ENCODE assay signal across 1 cellular context in the genomic region with DNA sequence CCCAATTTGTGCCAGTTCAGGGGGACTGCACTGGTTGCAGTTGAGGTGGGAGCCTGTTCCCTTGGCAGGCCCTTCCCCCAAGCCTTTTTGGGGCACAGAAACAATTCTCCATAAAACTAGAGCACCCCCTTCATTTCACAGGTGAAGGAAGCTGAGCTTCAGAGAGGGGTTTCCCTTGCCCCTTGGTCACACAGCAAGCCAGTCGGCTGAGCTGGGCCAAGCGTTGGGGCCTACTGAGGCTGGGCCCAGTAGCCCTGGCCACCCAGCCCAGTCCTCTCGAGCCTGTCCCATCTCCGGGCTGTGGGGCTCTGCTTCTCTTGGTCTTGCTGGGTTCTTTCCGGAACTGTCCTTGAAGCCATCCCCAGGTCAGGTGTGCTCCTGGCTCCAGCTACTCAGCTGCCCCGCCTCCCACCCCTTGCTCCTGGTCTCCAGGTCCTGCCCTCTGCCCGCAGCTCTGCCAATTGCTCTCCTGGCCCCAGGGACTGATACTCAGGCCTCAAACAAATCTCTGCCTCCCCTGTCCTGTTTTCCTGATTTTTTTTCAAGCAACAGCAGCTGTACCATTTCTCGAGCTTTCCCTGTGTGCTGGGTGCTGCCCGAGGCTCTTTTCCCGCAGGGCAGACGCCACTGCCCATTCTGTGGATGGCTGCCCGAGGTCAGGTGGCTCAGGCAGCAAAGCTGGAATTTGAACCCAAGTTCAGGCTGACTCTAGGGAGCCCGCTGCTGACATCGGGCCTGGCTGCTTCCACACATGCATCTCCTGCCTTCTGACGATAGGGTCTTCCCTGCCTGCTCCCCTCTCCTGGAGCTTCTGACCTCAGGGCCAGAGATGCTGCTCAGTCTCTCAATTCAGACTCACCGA.
TF ChIP-seq lines count a peak whose summit lies in the region.

No MANE protein-coding gene starts in this region.

TF ChIP-seq in HepG2, 621 proteins besides CTCF, POLR2A, EP300 and RAD21 (continued from another document and continues in another):
- TF ChIP-seq, protein P1, sequence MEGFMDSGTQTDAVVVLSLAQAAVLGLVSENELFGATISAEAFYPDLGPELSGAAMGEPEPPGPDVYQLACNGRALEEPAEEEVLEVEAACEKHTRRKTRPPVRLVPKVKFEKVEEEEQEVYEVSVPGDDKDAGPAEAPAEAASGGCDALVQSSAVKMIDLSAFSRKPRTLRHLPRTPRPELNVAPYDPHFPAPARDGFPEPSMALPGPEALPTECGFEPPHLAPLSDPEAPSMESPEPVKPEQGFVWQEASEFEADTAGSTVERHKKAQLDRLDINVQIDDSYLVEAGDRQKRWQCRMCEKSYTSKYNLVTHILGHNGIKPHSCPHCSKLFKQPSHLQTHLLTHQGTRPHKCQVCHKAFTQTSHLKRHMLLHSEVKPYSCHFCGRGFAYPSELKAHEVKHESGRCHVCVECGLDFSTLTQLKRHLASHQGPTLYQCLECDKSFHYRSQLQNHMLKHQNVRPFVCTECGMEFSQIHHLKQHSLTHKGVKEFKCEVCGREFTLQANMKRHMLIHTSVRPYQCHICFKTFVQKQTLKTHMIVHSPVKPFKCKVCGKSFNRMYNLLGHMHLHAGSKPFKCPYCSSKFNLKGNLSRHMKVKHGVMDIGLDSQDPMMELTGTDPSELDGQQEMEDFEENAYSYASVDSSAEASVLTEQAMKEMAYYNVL (CRISPR knock-in tag; IDR thresholded peaks at IDR 0.05; ENCODE audit: borderline replicate concordance) = no peak
- TF ChIP-seq ZFP37 (CRISPR knock-in tag; IDR thresholded peaks at IDR 0.05; ENCODE audit: borderline replicate concordance) (no peak), ZNF790 (CRISPR knock-in tag; IDR thresholded peaks at IDR 0.05; ENCODE audit: borderline replicate concordance) (no peak), MXD4 (CRISPR knock-in tag; IDR thresholded peaks at IDR 0.05) (no peak), ZNF780A (CRISPR knock-in tag; IDR thresholded peaks at IDR 0.05) (no peak), TBP (CRISPR knock-in tag; IDR thresholded peaks at IDR 0.05) (no peak), SETDB1 (CRISPR knock-in tag; IDR thresholded peaks at IDR 0.05; ENCODE audit: borderline replicate concordance) (no peak), MLLT10 (CRISPR knock-in tag; IDR thresholded peaks at IDR 0.05) (no peak), ZNF562 (CRISPR knock-in tag; IDR thresholded peaks at IDR 0.05; ENCODE audit: borderline replicate concordance) (no peak), PHF20 (CRISPR knock-in tag; IDR thresholded peaks at IDR 0.05) (0 out of 2 replicates have a peak, but pooled peaks have one; percentile 17), ZNF891 (CRISPR knock-in tag; IDR thresholded peaks at IDR 0.05) (no peak), SMAD9 (CRISPR knock-in tag; IDR thresholded peaks at IDR 0.05) (no peak), ZNF547 (CRISPR knock-in tag; IDR thresholded peaks at IDR 0.05) (0 out of 2 replicates have a peak, but pooled peaks have one; percentile 43), SP140L (CRISPR knock-in tag; IDR thresholded peaks at IDR 0.05; ENCODE audit: borderline replicate concordance) (no peak), KDM3A (CRISPR knock-in tag; IDR thresholded peaks at IDR 0.05; ENCODE audit: low read depth) (no peak), TEAD3 (CRISPR knock-in tag; optimal IDR thresholded peaks at IDR 0.05; ENCODE audit: borderline replicate concordance) (peak; percentile 83), ZNF468 (CRISPR knock-in tag; IDR thresholded peaks at IDR 0.05) (no peak), RAD51 (IDR thresholded peaks at IDR 0.05; ENCODE audit: borderline replicate concordance) (no peak), ZNF563 (CRISPR knock-in tag; IDR thresholded peaks at IDR 0.05) (0 out of 2 replicates have a peak, but pooled peaks have one; percentile 3), KDM5A (IDR thresholded peaks at IDR 0.05; ENCODE audit: borderline replicate concordance, low read length) (no peak), ZNF333 (CRISPR knock-in tag; IDR thresholded peaks at IDR 0.05; ENCODE audit: borderline replicate concordance) (no peak), CBFB (CRISPR knock-in tag; IDR thresholded peaks at IDR 0.05) (no peak)
- TF ChIP-seq, protein P2, sequence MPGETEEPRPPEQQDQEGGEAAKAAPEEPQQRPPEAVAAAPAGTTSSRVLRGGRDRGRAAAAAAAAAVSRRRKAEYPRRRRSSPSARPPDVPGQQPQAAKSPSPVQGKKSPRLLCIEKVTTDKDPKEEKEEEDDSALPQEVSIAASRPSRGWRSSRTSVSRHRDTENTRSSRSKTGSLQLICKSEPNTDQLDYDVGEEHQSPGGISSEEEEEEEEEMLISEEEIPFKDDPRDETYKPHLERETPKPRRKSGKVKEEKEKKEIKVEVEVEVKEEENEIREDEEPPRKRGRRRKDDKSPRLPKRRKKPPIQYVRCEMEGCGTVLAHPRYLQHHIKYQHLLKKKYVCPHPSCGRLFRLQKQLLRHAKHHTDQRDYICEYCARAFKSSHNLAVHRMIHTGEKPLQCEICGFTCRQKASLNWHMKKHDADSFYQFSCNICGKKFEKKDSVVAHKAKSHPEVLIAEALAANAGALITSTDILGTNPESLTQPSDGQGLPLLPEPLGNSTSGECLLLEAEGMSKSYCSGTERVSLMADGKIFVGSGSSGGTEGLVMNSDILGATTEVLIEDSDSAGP (CRISPR knock-in tag; IDR thresholded peaks at IDR 0.05; ENCODE audit: borderline replicate concordance) = peak; percentile 66; the same call in 1 of the 2 replicates
- TF ChIP-seq, protein P3, sequence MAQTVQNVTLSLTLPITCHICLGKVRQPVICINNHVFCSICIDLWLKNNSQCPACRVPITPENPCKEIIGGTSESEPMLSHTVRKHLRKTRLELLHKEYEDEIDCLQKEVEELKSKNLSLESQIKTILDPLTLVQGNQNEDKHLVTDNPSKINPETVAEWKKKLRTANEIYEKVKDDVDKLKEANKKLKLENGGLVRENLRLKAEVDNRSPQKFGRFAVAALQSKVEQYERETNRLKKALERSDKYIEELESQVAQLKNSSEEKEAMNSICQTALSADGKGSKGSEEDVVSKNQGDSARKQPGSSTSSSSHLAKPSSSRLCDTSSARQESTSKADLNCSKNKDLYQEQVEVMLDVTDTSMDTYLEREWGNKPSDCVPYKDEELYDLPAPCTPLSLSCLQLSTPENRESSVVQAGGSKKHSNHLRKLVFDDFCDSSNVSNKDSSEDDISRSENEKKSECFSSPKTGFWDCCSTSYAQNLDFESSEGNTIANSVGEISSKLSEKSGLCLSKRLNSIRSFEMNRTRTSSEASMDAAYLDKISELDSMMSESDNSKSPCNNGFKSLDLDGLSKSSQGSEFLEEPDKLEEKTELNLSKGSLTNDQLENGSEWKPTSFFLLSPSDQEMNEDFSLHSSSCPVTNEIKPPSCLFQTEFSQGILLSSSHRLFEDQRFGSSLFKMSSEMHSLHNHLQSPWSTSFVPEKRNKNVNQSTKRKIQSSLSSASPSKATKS (CRISPR knock-in tag; IDR thresholded peaks at IDR 0.05) = no peak
- TF ChIP-seq, protein P4, sequence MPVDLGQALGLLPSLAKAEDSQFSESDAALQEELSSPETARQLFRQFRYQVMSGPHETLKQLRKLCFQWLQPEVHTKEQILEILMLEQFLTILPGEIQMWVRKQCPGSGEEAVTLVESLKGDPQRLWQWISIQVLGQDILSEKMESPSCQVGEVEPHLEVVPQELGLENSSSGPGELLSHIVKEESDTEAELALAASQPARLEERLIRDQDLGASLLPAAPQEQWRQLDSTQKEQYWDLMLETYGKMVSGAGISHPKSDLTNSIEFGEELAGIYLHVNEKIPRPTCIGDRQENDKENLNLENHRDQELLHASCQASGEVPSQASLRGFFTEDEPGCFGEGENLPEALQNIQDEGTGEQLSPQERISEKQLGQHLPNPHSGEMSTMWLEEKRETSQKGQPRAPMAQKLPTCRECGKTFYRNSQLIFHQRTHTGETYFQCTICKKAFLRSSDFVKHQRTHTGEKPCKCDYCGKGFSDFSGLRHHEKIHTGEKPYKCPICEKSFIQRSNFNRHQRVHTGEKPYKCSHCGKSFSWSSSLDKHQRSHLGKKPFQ (CRISPR knock-in tag; IDR thresholded peaks at IDR 0.05; ENCODE audit: insufficient replicate concordance) = no peak
- TF ChIP-seq, protein P5, sequence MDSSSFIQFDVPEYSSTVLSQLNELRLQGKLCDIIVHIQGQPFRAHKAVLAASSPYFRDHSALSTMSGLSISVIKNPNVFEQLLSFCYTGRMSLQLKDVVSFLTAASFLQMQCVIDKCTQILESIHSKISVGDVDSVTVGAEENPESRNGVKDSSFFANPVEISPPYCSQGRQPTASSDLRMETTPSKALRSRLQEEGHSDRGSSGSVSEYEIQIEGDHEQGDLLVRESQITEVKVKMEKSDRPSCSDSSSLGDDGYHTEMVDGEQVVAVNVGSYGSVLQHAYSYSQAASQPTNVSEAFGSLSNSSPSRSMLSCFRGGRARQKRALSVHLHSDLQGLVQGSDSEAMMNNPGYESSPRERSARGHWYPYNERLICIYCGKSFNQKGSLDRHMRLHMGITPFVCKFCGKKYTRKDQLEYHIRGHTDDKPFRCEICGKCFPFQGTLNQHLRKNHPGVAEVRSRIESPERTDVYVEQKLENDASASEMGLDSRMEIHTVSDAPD (CRISPR knock-in tag; IDR thresholded peaks at IDR 0.05) = no peak
- TF ChIP-seq, protein P6, sequence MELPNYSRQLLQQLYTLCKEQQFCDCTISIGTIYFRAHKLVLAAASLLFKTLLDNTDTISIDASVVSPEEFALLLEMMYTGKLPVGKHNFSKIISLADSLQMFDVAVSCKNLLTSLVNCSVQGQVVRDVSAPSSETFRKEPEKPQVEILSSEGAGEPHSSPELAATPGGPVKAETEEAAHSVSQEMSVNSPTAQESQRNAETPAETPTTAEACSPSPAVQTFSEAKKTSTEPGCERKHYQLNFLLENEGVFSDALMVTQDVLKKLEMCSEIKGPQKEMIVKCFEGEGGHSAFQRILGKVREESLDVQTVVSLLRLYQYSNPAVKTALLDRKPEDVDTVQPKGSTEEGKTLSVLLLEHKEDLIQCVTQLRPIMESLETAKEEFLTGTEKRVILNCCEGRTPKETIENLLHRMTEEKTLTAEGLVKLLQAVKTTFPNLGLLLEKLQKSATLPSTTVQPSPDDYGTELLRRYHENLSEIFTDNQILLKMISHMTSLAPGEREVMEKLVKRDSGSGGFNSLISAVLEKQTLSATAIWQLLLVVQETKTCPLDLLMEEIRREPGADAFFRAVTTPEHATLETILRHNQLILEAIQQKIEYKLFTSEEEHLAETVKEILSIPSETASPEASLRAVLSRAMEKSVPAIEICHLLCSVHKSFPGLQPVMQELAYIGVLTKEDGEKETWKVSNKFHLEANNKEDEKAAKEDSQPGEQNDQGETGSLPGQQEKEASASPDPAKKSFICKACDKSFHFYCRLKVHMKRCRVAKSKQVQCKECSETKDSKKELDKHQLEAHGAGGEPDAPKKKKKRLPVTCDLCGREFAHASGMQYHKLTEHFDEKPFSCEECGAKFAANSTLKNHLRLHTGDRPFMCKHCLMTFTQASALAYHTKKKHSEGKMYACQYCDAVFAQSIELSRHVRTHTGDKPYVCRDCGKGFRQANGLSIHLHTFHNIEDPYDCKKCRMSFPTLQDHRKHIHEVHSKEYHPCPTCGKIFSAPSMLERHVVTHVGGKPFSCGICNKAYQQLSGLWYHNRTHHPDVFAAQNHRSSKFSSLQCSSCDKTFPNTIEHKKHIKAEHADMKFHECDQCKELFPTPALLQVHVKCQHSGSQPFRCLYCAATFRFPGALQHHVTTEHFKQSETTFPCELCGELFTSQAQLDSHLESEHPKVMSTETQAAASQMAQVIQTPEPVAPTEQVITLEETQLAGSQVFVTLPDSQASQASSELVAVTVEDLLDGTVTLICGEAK (IDR thresholded peaks at IDR 0.05) = no peak
- TF ChIP-seq, protein P6 (CRISPR knock-in tag; IDR thresholded peaks at IDR 0.05) = peak; percentile 60
- TF ChIP-seq, protein P7, sequence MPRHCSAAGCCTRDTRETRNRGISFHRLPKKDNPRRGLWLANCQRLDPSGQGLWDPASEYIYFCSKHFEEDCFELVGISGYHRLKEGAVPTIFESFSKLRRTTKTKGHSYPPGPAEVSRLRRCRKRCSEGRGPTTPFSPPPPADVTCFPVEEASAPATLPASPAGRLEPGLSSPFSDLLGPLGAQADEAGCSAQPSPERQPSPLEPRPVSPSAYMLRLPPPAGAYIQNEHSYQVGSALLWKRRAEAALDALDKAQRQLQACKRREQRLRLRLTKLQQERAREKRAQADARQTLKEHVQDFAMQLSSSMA (CRISPR knock-in tag; IDR thresholded peaks at IDR 0.05) = peak; percentile 66; the same call in 1 of the 2 replicates
- TF ChIP-seq, protein P8, sequence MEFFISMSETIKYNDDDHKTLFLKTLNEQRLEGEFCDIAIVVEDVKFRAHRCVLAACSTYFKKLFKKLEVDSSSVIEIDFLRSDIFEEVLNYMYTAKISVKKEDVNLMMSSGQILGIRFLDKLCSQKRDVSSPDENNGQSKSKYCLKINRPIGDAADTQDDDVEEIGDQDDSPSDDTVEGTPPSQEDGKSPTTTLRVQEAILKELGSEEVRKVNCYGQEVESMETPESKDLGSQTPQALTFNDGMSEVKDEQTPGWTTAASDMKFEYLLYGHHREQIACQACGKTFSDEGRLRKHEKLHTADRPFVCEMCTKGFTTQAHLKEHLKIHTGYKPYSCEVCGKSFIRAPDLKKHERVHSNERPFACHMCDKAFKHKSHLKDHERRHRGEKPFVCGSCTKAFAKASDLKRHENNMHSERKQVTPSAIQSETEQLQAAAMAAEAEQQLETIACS (CRISPR knock-in tag; IDR thresholded peaks at IDR 0.05) = no peak
